Comparison of ENCODE assay signal across 13 cellular contexts in genomic region chr12:62605972-62606371, GRCh38.
DNase-seq lines count a peak whose midpoint lies in the region; ATAC-seq and TF ChIP-seq lines count a peak whose summit lies in the region.
"Had no signal": no experiment of that assay in that cellular context is flagged by ENCODE, and none has a peak within 500 bp of the region (broad histone marks: within the 10 kb centered on the region; RNA-seq: fewer than 3 reads in every experiment).

No MANE protein-coding gene starts in this region.

- H3K4me3 ChIP-seq in ectodermal cell (ENCODE audit: insufficient read depth, low read depth, low read length): peak overlapping the region; percentile 88
- peak overlapping the region; percentile 90 for H3K4me3 ChIP-seq in osteoblast (ENCODE audit: insufficient read depth, low read length)

- peaks cover 8% of the 10 kb centered on the region for H3K4me1 ChIP-seq in ectodermal cell (ENCODE audit: control insufficient read depth, insufficient read depth, low read length)
- H3K4me1 ChIP-seq in osteoblast (ENCODE audit: insufficient read depth, low read length): peaks cover 26% of the 10 kb centered on the region

- no peak for TF ChIP-seq CTCF in osteoblast (IDR thresholded peaks at IDR 0.05; ENCODE audit: extremely low read depth, low read depth, low read length)

- H4K20me1 ChIP-seq in osteoblast (ENCODE audit: insufficient read depth, low read length): peaks cover 32% of the 10 kb centered on the region

- DNase-seq in DMS79 treated with DMSO at 0.1 percent for 48 hours (lab: John Stamatoyannopoulos, UW) (peak; percentile 48), DMS79 (lab: John Stamatoyannopoulos, UW) (no peak), NCI-H1436 (lab: John Stamatoyannopoulos, UW) (peak; percentile 61), osteoblast (ENCODE audit: insufficient read length, low spot score, missing footprints) (no peak), SIG-M5 treated with dmso at 0.1 percent for 504 hours (lab: John Stamatoyannopoulos, UW; ENCODE audit: unreplicated experiment) (no peak)
- DNase-seq in stimulated activated CD4-positive, alpha-beta T cell treated with anti-CD3 and anti-CD28 coated beads, Interleukin-4, amount 100 ng/mL, for 4 hours: no peak
- DNase-seq: activated CD8-positive, alpha-beta memory T cell treated with anti-CD3 and anti-CD28 coated beads, Interleukin-2, amount 10 ng/mL, durations not matched to agents 7 days and 5 days; anterior cingulate cortex; NCI-H2081 had no signal

- H3K9me3 ChIP-seq in ectodermal cell (ENCODE audit: control insufficient read depth, low read length): peaks cover 2% of the 10 kb centered on the region
- H3K9me3 ChIP-seq in osteoblast (ENCODE audit: low read depth, low read length): no peaks in the 10 kb centered on the region

- H3K27ac ChIP-seq in ectodermal cell (ENCODE audit: insufficient read depth, low read depth, low read length, poor library complexity, severe bottlenecking) (no peak overlapping the region), osteoblast (ENCODE audit: low read depth, low read length) (peak overlapping the region; percentile 98)
- H3K27ac ChIP-seq: 22Rv1 had no signal

- no peak for ATAC-seq in HG03175 (IDR thresholded peaks at IDR 0.05; ENCODE audit: unreplicated experiment)
- ATAC-seq: activated CD8-positive, alpha-beta memory T cell treated with anti-CD3 and anti-CD28 coated beads, Interleukin-2, amount 10 ng/mL, durations not matched to agents 7 days and 5 days; HepG2 had no signal

- 85 to 89% methylated on average over 2 of the region's 2 CpGs for WGBS in ectodermal cell, 2 experiments

- no peak overlapping the region for H2AFZ ChIP-seq in osteoblast (ENCODE audit: low read length)

- H3K27me3 ChIP-seq in ectodermal cell (ENCODE audit: control insufficient read depth, insufficient read depth, low read length, poor library complexity, severe bottlenecking) (no peaks in the 10 kb centered on the region), osteoblast (ENCODE audit: insufficient read depth, low read length) (no peaks in the 10 kb centered on the region)

- H3K4me2 ChIP-seq in osteoblast (ENCODE audit: insufficient read depth, low read length): peak overlapping the region; percentile 92

- peaks cover 86% of the 10 kb centered on the region for H3K79me2 ChIP-seq in osteoblast (ENCODE audit: insufficient read depth, low read length)

- H3K36me3 ChIP-seq in ectodermal cell (ENCODE audit: control insufficient read depth, insufficient read depth, low read length) (no peaks in the 10 kb centered on the region), osteoblast (ENCODE audit: insufficient read depth, low read length) (peaks cover 19% of the 10 kb centered on the region)

Comparison
In these comparisons a context has a peak if more than half of its experiments do, and no peak if none do; other contexts are left out.
1. DNase-seq: peak in DMS79 treated with DMSO at 0.1 percent for 48 hours (single experiment) and NCI-H1436 (single experiment); none in DMS79 (single experiment), osteoblast (single experiment), SIG-M5 treated with dmso at 0.1 percent for 504 hours (single experiment) and stimulated activated CD4-positive, alpha-beta T cell treated with anti-CD3 and anti-CD28 coated beads, Interleukin-4, amount 100 ng/mL, for 4 hours (0 of 2).